In the genomic region with DNA sequence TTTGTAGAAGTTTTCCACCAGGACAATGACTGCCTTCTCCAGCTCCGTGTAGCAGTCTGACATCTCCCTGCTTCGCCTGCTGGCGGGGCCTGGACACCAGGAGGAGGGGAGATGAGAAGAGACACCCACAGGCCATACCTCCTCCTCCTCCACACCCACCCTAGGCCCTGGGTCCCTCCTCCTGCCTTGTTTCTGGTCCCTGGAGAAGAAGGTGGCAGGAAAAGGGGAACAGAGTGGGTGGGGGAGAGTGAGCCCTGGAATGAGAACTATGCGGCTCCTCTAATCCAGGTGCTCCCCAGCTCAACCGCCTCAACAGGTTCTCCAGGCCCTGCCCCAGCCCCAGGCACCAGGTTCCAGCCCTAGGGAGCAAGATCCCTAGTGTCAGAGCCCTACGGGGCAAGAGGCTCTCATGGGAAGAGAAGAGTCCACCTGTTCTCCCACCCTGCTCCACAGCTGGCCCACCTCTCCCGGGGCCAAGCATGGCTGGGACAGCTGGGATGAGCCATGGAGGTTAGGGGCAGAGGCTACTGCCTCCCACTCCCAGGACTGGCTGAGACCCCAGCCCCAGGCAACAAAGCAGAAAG, we compare ENCODE assay signal across 1 cellular context.
A peak's percentile ranks its signal among the peaks of the same experiment; 100 is the strongest.
TF ChIP-seq lines count a peak whose summit lies in the region.

No MANE protein-coding gene starts in this region.

TF ChIP-seq in K562, 482 proteins besides CTCF, POLR2A, EP300 and RAD21:
- 0 out of 2 replicates have a peak, but pooled peaks have one; percentile 45 for TF ChIP-seq SPI1 (IDR thresholded peaks at IDR 0.05; ENCODE audit: borderline replicate concordance, low read depth, low read length)
- TF ChIP-seq ZNF785 (CRISPR knock-in tag; IDR thresholded peaks at IDR 0.05): no peak
- TF ChIP-seq, protein P1, sequence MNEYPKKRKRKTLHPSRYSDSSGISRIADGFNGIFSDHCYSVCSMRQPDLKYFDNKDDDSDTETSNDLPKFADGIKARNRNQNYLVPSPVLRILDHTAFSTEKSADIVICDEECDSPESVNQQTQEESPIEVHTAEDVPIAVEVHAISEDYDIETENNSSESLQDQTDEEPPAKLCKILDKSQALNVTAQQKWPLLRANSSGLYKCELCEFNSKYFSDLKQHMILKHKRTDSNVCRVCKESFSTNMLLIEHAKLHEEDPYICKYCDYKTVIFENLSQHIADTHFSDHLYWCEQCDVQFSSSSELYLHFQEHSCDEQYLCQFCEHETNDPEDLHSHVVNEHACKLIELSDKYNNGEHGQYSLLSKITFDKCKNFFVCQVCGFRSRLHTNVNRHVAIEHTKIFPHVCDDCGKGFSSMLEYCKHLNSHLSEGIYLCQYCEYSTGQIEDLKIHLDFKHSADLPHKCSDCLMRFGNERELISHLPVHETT (CRISPR knock-in tag; conservative IDR thresholded peaks at IDR 0.05 in 1 of 2, IDR thresholded peaks at IDR 0.05 in 1 of 2): peak in 1 of 2 experiments; percentile 1; a peak in 1 of 4 replicates
